In genomic region chr6:56842602-56843475, GRCh38 we compare ENCODE assay signal across 8 cellular contexts.
A peak's percentile ranks its signal among the peaks of the same experiment; 100 is the strongest.
DNase-seq lines count a peak whose midpoint lies in the region; ATAC-seq and TF ChIP-seq lines count a peak whose summit lies in the region.

No MANE protein-coding gene starts in this region.

- no peaks in the 10 kb centered on the region for H3K9me3 Mint-ChIP-seq in activated naive CD4-positive, alpha-beta T cell treated with anti-CD3 and anti-CD28 coated beads, Interleukin-2, amount 10 ng/mL, durations not matched to agents 7 days and 5 days
- no peaks in the 10 kb centered on the region for H3K9me3 Mint-ChIP-seq in activated T-cell treated with anti-CD3 and anti-CD28 coated beads, Interleukin-2, amount 50 U/mL, for 72 hours

- no peaks in the 10 kb centered on the region for H3K9me3 ChIP-seq in osteoblast (ENCODE audit: low read depth, low read length)

- no peaks in the 10 kb centered on the region for H3K36me3 ChIP-seq in osteoblast (ENCODE audit: insufficient read depth, low read length)

- intact Hi-C loops in head of caudate nucleus (cut with DNase I) = no loop called here

- H3K27me3 Mint-ChIP-seq in activated naive CD4-positive, alpha-beta T cell treated with anti-CD3 and anti-CD28 coated beads, Interleukin-2, amount 10 ng/mL, durations not matched to agents 7 days and 5 days = peaks cover 52% of the 10 kb centered on the region
- peaks cover 62% of the 10 kb centered on the region for H3K27me3 Mint-ChIP-seq in activated T-cell treated with anti-CD3 and anti-CD28 coated beads, Interleukin-2, amount 50 U/mL, for 72 hours (ENCODE audit: low read depth)

- peak overlapping the region; percentile 67 for H3K27ac Mint-ChIP-seq in activated naive CD4-positive, alpha-beta T cell treated with anti-CD3 and anti-CD28 coated beads, Interleukin-2, amount 10 ng/mL, durations not matched to agents 7 days and 5 days
- no peak overlapping the region for H3K27ac Mint-ChIP-seq in activated T-cell treated with anti-CD3 and anti-CD28 coated beads, Interleukin-2, amount 50 U/mL, for 72 hours

- peak; percentile 20 for DNase-seq in activated naive CD4-positive, alpha-beta T cell treated with anti-CD3 and anti-CD28 coated beads, Interleukin-2, amount 10 ng/mL, durations not matched to agents 7 days and 5 days
- no peak for DNase-seq in activated naive CD4-positive, alpha-beta T cell treated with anti-CD3 and anti-CD28 coated beads, Interleukin-2, amount 50 U/mL, for 16 hours
- DNase-seq in NCI-H1930 (lab: John Stamatoyannopoulos, UW) = peak; percentile 33 to 57
- peak in 1 of 2 donors; percentile 13 for DNase-seq in activated T-cell treated with anti-CD3 and anti-CD28 coated beads, Interleukin-2, amount 50 U/mL, for 72 hours
- DNase-seq in head of caudate nucleus = peak in 40 of 42 donors; percentile 7 to 73 (median 42)
- peak; percentile 84 for DNase-seq in osteoblast (ENCODE audit: insufficient read length, low spot score, missing footprints)
- no peak for DNase-seq in T-helper 9 cell

- H3K79me2 ChIP-seq in osteoblast (ENCODE audit: insufficient read depth, low read length) = peaks cover 91% of the 10 kb centered on the region

- H3K36me3 Mint-ChIP-seq in activated naive CD4-positive, alpha-beta T cell treated with anti-CD3 and anti-CD28 coated beads, Interleukin-2, amount 10 ng/mL, durations not matched to agents 7 days and 5 days = no peaks in the 10 kb centered on the region
- H3K36me3 Mint-ChIP-seq in activated T-cell treated with anti-CD3 and anti-CD28 coated beads, Interleukin-2, amount 50 U/mL, for 72 hours (ENCODE audit: insufficient read depth in 2 of 2) = no peaks in the 10 kb centered on the region

- peak overlapping the region; percentile 90 for H3K4me3 ChIP-seq in osteoblast (ENCODE audit: insufficient read depth, low read length)

- H3K4me3 Mint-ChIP-seq in activated naive CD4-positive, alpha-beta T cell treated with anti-CD3 and anti-CD28 coated beads, Interleukin-2, amount 10 ng/mL, durations not matched to agents 7 days and 5 days = peak overlapping the region; percentile 85
- H3K4me3 Mint-ChIP-seq in activated T-cell treated with anti-CD3 and anti-CD28 coated beads, Interleukin-2, amount 50 U/mL, for 72 hours = peak overlapping the region; percentile 86 to 91

- peaks cover 16% of the 10 kb centered on the region for H4K20me1 ChIP-seq in osteoblast (ENCODE audit: insufficient read depth, low read length)

- H3K4me1 Mint-ChIP-seq in activated naive CD4-positive, alpha-beta T cell treated with anti-CD3 and anti-CD28 coated beads, Interleukin-2, amount 10 ng/mL, durations not matched to agents 7 days and 5 days = peaks cover 10% of the 10 kb centered on the region
- H3K4me1 Mint-ChIP-seq in activated T-cell treated with anti-CD3 and anti-CD28 coated beads, Interleukin-2, amount 50 U/mL, for 72 hours (ENCODE audit: low read depth) = peaks cover 11% of the 10 kb centered on the region

- ATAC-seq in HG02642 (IDR thresholded peaks at IDR 0.05; ENCODE audit: poor library complexity, unreplicated experiment) = peak; percentile 24
- ATAC-seq in activated T-cell treated with anti-CD3 and anti-CD28 coated beads, Interleukin-2, amount 50 U/mL, for 72 hours (replicated peaks in 1 of 2) = peak; percentile 17 to 21

- H3K27ac ChIP-seq in osteoblast (ENCODE audit: low read depth, low read length) = peak overlapping the region; percentile 87

- peaks cover 37% of the 10 kb centered on the region for H3K4me1 ChIP-seq in osteoblast (ENCODE audit: insufficient read depth, low read length)

- H3K4me2 ChIP-seq in osteoblast (ENCODE audit: insufficient read depth, low read length) = peak overlapping the region; percentile 94

- no peak for TF ChIP-seq CTCF in osteoblast (IDR thresholded peaks at IDR 0.05; ENCODE audit: extremely low read depth, low read depth, low read length)

- H2AFZ ChIP-seq in osteoblast (ENCODE audit: low read length) = no peak overlapping the region

- CTCF ChIA-PET in activated naive CD4-positive, alpha-beta T cell treated with anti-CD3 and anti-CD28 coated beads, Interleukin-2, amount 10 ng/mL, durations not matched to agents 7 days and 5 days (lab: Charles Lee) = no interaction called here

- no peaks in the 10 kb centered on the region for H3K27me3 ChIP-seq in osteoblast (ENCODE audit: insufficient read depth, low read length)

Comparison
In these comparisons a context has a peak if more than half of its experiments do, and no peak if none do; other contexts are left out.
1. DNase-seq: peak in activated naive CD4-positive, alpha-beta T cell treated with anti-CD3 and anti-CD28 coated beads, Interleukin-2, amount 10 ng/mL, durations not matched to agents 7 days and 5 days (single experiment), NCI-H1930 (2 of 2), head of caudate nucleus (40 of 42) and osteoblast (single experiment); none in activated naive CD4-positive, alpha-beta T cell treated with anti-CD3 and anti-CD28 coated beads, Interleukin-2, amount 50 U/mL, for 16 hours (single experiment) and T-helper 9 cell (single experiment).